ENCODE assay signal across 23 cellular contexts in the genomic region with DNA sequence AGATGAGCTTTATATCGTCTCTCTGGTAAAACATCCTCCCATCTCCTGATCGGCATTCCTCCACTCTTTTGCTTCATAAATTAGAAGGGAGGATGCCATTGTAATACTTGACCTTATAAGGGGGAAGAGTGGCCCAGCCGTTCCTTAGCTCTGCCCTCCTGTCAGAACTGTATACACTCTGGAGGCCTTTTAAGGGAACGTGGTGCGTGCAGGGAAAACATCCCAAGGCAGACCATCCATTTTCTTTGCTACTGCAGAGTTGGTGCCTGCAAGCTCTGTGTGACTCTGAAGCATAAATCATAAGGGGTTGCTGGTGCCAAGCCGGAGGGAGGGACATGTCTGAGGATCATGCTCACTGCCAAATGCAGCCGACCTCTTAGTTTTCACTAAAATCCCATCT.
DNase-seq lines count a peak whose midpoint lies in the region; ATAC-seq, FAIRE-seq and TF ChIP-seq lines count a peak whose summit lies in the region.
"Had no signal": no experiment of that assay in that cellular context is flagged by ENCODE, and none has a peak within 500 bp of the region (broad histone marks: within the 10 kb centered on the region; RNA-seq: fewer than 3 reads in every experiment).

No MANE protein-coding gene starts in this region.

- no peaks in the 10 kb centered on the region for H3K36me3 Mint-ChIP-seq in activated naive CD8-positive, alpha-beta T cell treated with anti-CD3 and anti-CD28 coated beads for 36 hours
- H3K36me3 Mint-ChIP-seq: activated naive CD8-positive, alpha-beta T cell; neural progenitor cell; stimulated activated memory B cell treated with anti-CD40 and anti-IgM and Interleukin-4, amounts not matched to agents 10 μg/mL and 1 μg/mL and 100 μg/mL, for 72 hours had no signal

- no peak for DNase-seq in esophagus muscularis mucosa (ENCODE audit: extremely low spot score)
- peak in 2 of 3 donors; percentile 22 to 62 for DNase-seq in right cardiac atrium
- no peak for DNase-seq in pancreas
- peak; percentile 80 to 92 for DNase-seq in uterus
- DNase-seq in anterior cingulate cortex (lab: John Stamatoyannopoulos, UW) = no peak
- no peak for DNase-seq in activated naive CD8-positive, alpha-beta T cell treated with anti-CD3 and anti-CD28 coated beads for 36 hours
- DNase-seq in MV-4-11 (lab: John Stamatoyannopoulos, UW) = no peak
- DNase-seq: activated CD4-positive, alpha-beta T cell treated with anti-CD3 and anti-CD28 coated beads for 1 hour; dorsolateral prefrontal cortex; EL; head of caudate nucleus; mammary epithelial cell; NCI-H1092 treated with DMSO at 0.1 percent for 48 hours; NCI-H2081; NCI-H510A treated with DMSO at 0.1 percent for 48 hours; trophoblast cell had no signal

- ATAC-seq in right cardiac atrium = peak; percentile 20 to 54
- ATAC-seq in pancreas = no peak
- no peak for ATAC-seq in GM21390 (IDR thresholded peaks at IDR 0.05; ENCODE audit: unreplicated experiment)
- ATAC-seq: stimulated activated memory B cell treated with anti-CD40 and anti-IgM and Interleukin-4, amounts not matched to agents 10 μg/mL and 1 μg/mL and 100 μg/mL, for 72 hours had no signal

- H3K27ac ChIP-seq in esophagus muscularis mucosa (replicated peaks in 1 of 4) = peak overlapping the region; percentile 81 to 91 (median 86)
- peak overlapping the region; percentile 70 for H3K27ac ChIP-seq in right cardiac atrium (ENCODE audit: low read length)
- no peak overlapping the region for H3K27ac ChIP-seq in pancreas
- peak overlapping the region; percentile 83 to 92 for H3K27ac ChIP-seq in uterus
- H3K27ac ChIP-seq: dorsolateral prefrontal cortex, neural progenitor cell had no signal

- peak; percentile 56 for TF ChIP-seq EP300 in esophagus muscularis mucosa (IDR thresholded peaks at IDR 0.05)

- peaks cover 22 to 92% (median 86%) of the 10 kb centered on the region in 4 donors for H3K4me1 ChIP-seq in esophagus muscularis mucosa
- H3K4me1 ChIP-seq in right cardiac atrium (ENCODE audit: control insufficient read depth, insufficient read depth, low read length) = peaks cover 12% of the 10 kb centered on the region
- H3K4me1 ChIP-seq in pancreas = no peaks in the 10 kb centered on the region
- peaks cover 4 to 15% of the 10 kb centered on the region in 2 donors for H3K4me1 ChIP-seq in uterus
- H3K4me1 ChIP-seq: neural progenitor cell had no signal

- H3K27me3 ChIP-seq in esophagus muscularis mucosa (no peaks in the 10 kb centered on the region), right cardiac atrium (ENCODE audit: control insufficient read depth, insufficient read depth) (no peaks in the 10 kb centered on the region), pancreas (no peaks in the 10 kb centered on the region), uterus (no peaks in the 10 kb centered on the region)

- no peaks in the 10 kb centered on the region for H3K9me3 Mint-ChIP-seq in activated naive CD8-positive, alpha-beta T cell treated with anti-CD3 and anti-CD28 coated beads for 36 hours
- H3K9me3 Mint-ChIP-seq: stimulated activated memory B cell treated with anti-CD40 and anti-IgM and Interleukin-4, amounts not matched to agents 10 μg/mL and 1 μg/mL and 100 μg/mL, for 72 hours had no signal

- H3K27me3 Mint-ChIP-seq in activated naive CD8-positive, alpha-beta T cell treated with anti-CD3 and anti-CD28 coated beads for 36 hours = no peaks in the 10 kb centered on the region

- H3K4me3 Mint-ChIP-seq in activated naive CD8-positive, alpha-beta T cell treated with anti-CD3 and anti-CD28 coated beads for 36 hours = no peak overlapping the region
- H3K4me3 Mint-ChIP-seq: activated naive CD8-positive, alpha-beta T cell; activated T-helper 1 cell treated with anti-CD3 and anti-CD28 coated beads, Interleukin-12 subunit alpha, Interleukin-12 subunit beta, Interleukin-2, Interleukin-4 antibody, amounts not matched to agents 30 ng/mL and 10 ng/mL and 1 ng/mL, durations not matched to agents 14 hours and 24 hours and 36 hours; neural progenitor cell; stimulated activated memory B cell treated with anti-CD40 and anti-IgM and Interleukin-4, amounts not matched to agents 10 μg/mL and 1 μg/mL and 100 μg/mL, for 72 hours had no signal

- H3K4me1 Mint-ChIP-seq in activated naive CD8-positive, alpha-beta T cell treated with anti-CD3 and anti-CD28 coated beads for 36 hours = no peaks in the 10 kb centered on the region
- H3K4me1 Mint-ChIP-seq: neural progenitor cell had no signal

- 27% methylated on average over 7 of the region's 7 CpGs for WGBS in esophagus muscularis mucosa
- 36% methylated on average over 7 of the region's 7 CpGs for WGBS in right cardiac atrium
- 69 to 70% methylated on average over 7 of the region's 7 CpGs for WGBS in pancreas, 2 donors

- H3K36me3 ChIP-seq in esophagus muscularis mucosa = no peaks in the 10 kb centered on the region
- H3K36me3 ChIP-seq in pancreas = no peaks in the 10 kb centered on the region
- no peaks in the 10 kb centered on the region for H3K36me3 ChIP-seq in uterus
- H3K36me3 ChIP-seq: neural progenitor cell had no signal

- TF ChIP-seq POLR2A in esophagus muscularis mucosa (IDR thresholded peaks at IDR 0.05; ENCODE audit: low read depth) = no peak
- no peak for TF ChIP-seq POLR2A in uterus (IDR thresholded peaks at IDR 0.05)

- H3K9me3 ChIP-seq in esophagus muscularis mucosa (peaks cover 0 to 3% (median 0%) of the 10 kb centered on the region in 4 donors), right cardiac atrium (ENCODE audit: control insufficient read depth, low read length) (no peaks in the 10 kb centered on the region), pancreas (no peaks in the 10 kb centered on the region), uterus (peaks cover 0 to 4% of the 10 kb centered on the region in 2 donors)

- peak; percentile 5 for FAIRE-seq in pancreas (lab: Jason Lieb, UNC)
- FAIRE-seq: H1, islet of Langerhans had no signal

- TF ChIP-seq CTCF in esophagus muscularis mucosa (IDR thresholded peaks at IDR 0.05) (no peak), pancreas (IDR thresholded peaks at IDR 0.05) (no peak), uterus (IDR thresholded peaks at IDR 0.05) (no peak)

- H3K4me3 ChIP-seq in esophagus muscularis mucosa (no peak overlapping the region), right cardiac atrium (ENCODE audit: low read length) (no peak overlapping the region), pancreas (no peak overlapping the region), uterus (no peak overlapping the region)
- H3K4me3 ChIP-seq: dorsolateral prefrontal cortex, neural progenitor cell had no signal

- intact Hi-C loops in esophagus muscularis mucosa (cut with DNase I) (no loop called here), right cardiac atrium (cut with DNase I) (loop anchor here in 1 of 4 donors (10.0 kb wide), 1 partner anchor 78 kb away; no protein-coding TSS in a partner anchor), pancreas (cut with DNase I) (no loop called here), uterus (cut with DNase I; ENCODE audit: low total_unique reads) (no loop called here)

- no peak overlapping the region for H3K27ac Mint-ChIP-seq in activated naive CD8-positive, alpha-beta T cell treated with anti-CD3 and anti-CD28 coated beads for 36 hours
- H3K27ac Mint-ChIP-seq: activated naive CD8-positive, alpha-beta T cell; activated T-helper 1 cell treated with anti-CD3 and anti-CD28 coated beads, Interleukin-12 subunit alpha, Interleukin-12 subunit beta, Interleukin-2, Interleukin-4 antibody, amounts not matched to agents 30 ng/mL and 10 ng/mL and 1 ng/mL, durations not matched to agents 14 hours and 24 hours and 36 hours; neural progenitor cell; stimulated activated memory B cell treated with anti-CD40 and anti-IgM and Interleukin-4, amounts not matched to agents 10 μg/mL and 1 μg/mL and 100 μg/mL, for 72 hours had no signal

Comparison
In these comparisons a context has a peak if more than half of its experiments do, and no peak if none do; other contexts are left out.
1. DNase-seq: peak in right cardiac atrium (2 of 3) and uterus (2 of 2); none in esophagus muscularis mucosa (single experiment), pancreas (0 of 6), anterior cingulate cortex (0 of 58), activated naive CD8-positive, alpha-beta T cell treated with anti-CD3 and anti-CD28 coated beads for 36 hours (single experiment) and MV-4-11 (single experiment).
2. H3K27ac ChIP-seq: peak in esophagus muscularis mucosa (4 of 4), right cardiac atrium (single experiment) and uterus (2 of 2); none in pancreas (0 of 4).
3. ATAC-seq: peak in right cardiac atrium (2 of 2); none in pancreas (0 of 4) and GM21390 (single experiment).